Comparison of ENCODE assay signal across 17 cellular contexts in the genomic region with DNA sequence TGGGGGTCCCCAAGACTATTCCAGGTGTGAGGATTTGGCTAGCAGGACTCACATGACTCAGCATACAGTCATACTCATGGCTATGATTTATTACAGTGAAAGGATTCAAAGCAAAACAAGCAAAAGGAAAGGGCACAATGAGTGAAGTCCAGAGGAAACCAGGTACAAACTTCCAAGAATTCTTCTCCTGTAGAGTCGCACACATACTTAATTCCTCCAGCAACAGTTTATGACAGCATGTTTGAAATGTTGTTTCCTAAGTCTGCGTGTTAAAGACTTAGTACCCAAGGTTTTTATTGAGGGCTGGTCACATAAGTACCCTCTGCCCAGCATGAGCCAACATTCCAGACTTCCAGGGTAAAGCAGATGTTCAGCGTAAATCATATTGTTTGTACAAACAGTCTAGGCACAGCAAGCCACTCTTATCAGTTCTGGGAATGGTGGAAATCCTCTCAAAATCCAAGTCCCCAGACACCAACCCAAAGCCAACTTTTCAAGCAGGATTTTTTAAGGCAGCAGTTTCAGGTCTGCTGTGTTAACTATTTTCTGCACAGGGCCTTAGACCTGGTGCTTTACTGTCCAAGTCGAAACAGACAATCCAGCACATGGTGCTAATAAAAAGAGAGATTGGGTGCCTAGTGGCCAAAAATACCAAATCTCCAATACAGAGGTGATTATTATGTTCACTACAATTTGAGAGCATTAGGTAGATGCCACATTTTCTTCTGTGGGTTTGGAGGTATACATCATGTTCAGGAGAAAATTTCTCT. TPM values are rescaled to one million over a fixed set of nuclear protein-coding genes. Genes with fewer than 3 reads are reported as not detected.
DNase-seq lines count a peak whose midpoint lies in the region; ATAC-seq, FAIRE-seq and TF ChIP-seq lines count a peak whose summit lies in the region.
"Had no signal": no experiment of that assay in that cellular context is flagged by ENCODE, and none has a peak within 500 bp of the region (broad histone marks: within the 10 kb centered on the region; RNA-seq: fewer than 3 reads in every experiment).

No MANE protein-coding gene starts in this region.

- CTCF ChIA-PET in HEK293 (lab: Yijun Ruan, JAX) (interaction anchor here (1.1 to 4.1 kb wide), 2 partner anchors 12 to 13 kb away, joined by 4 to 46 read pairs; no protein-coding TSS in a partner anchor), Panc1 (lab: Charles Lee) (no interaction called here), endothelial cell of umbilical vein (lab: Charles Lee) (interaction anchor here (0.6 to 1.0 kb wide), 2 partner anchors 55 to 99 kb away, joined by 3 read pairs; no protein-coding TSS in a partner anchor)

- H3K4me1 Mint-ChIP-seq in osteocyte (ENCODE audit: unreplicated experiment) = peaks cover 23% of the 10 kb centered on the region
- H3K4me1 Mint-ChIP-seq: brain, endodermal cell had no signal

- H3K27me3 ChIP-seq in Panc1 (ENCODE audit: control insufficient read depth, insufficient read depth, low read length) (no peaks in the 10 kb centered on the region), endothelial cell of umbilical vein (ENCODE audit: control insufficient read depth in 2 of 2, insufficient read depth in 2 of 2, low read length in 2 of 2) (no peaks in the 10 kb centered on the region)
- H3K27me3 ChIP-seq: left lung, neural progenitor cell had no signal

- H3K9me3 ChIP-seq in HEK293 (ENCODE audit: control insufficient read depth, insufficient read depth, low read depth, low read length) (no peaks in the 10 kb centered on the region), Panc1 (ENCODE audit: control insufficient read depth, insufficient read depth, low read depth, low read length) (no peaks in the 10 kb centered on the region), endothelial cell of umbilical vein (replicated peaks; ENCODE audit: control insufficient read depth, insufficient read depth, low read length) (no peaks in the 10 kb centered on the region)

- H3K36me3 Mint-ChIP-seq in osteocyte (ENCODE audit: unreplicated experiment) = peaks cover 4% of the 10 kb centered on the region
- H3K36me3 Mint-ChIP-seq: brain, neural progenitor cell had no signal

- in situ Hi-C loops in Panc1 (cut with HindIII; ENCODE audit: low pct_unique_long_range_greater_than_20kb, low sequenced_read_pairs) = no loop called here

- H3K79me2 ChIP-seq in endothelial cell of umbilical vein (ENCODE audit: control insufficient read depth, insufficient read depth, low read length) = no peaks in the 10 kb centered on the region

- peak overlapping the region; percentile 64 for H3K4me2 ChIP-seq in endothelial cell of umbilical vein (ENCODE audit: insufficient read depth, low read length)
- H3K4me2 ChIP-seq: neural progenitor cell had no signal

- ATAC-seq in Panc1 (peak; percentile 88), GM18511 (IDR thresholded peaks at IDR 0.05; ENCODE audit: unreplicated experiment) (no peak), HG03432 (IDR thresholded peaks at IDR 0.05; ENCODE audit: unreplicated experiment) (no peak)
- ATAC-seq: left lung had no signal

- peak overlapping the region; percentile 59 for H2AFZ ChIP-seq in endothelial cell of umbilical vein (ENCODE audit: low read depth, low read length)
- H2AFZ ChIP-seq: neural progenitor cell had no signal

- no peaks in the 10 kb centered on the region; the same call in 1 of the 2 replicates for H3K4me1 ChIP-seq in HEK293 (ENCODE audit: control insufficient read depth, insufficient read depth, low read length)
- peaks cover 5% of the 10 kb centered on the region for H3K4me1 ChIP-seq in Panc1 (ENCODE audit: control insufficient read depth, insufficient read depth, low read length)
- H3K4me1 ChIP-seq in endothelial cell of umbilical vein (ENCODE audit: control insufficient read depth, extremely low read depth, insufficient read depth, low read length) = peaks cover 17% of the 10 kb centered on the region
- H3K4me1 ChIP-seq: left lung, neural progenitor cell had no signal

- H3K4me3 ChIP-seq in HEK293 (ENCODE audit: low read depth, low read length) = no peak overlapping the region
- H3K4me3 ChIP-seq in Panc1 (ENCODE audit: low read depth in 2 of 2, low read length in 2 of 2) = no peak overlapping the region
- H3K4me3 ChIP-seq in endothelial cell of umbilical vein (replicated peaks in 1 of 3; ENCODE audit: insufficient read depth in 1 of 3, low read depth in 1 of 3, low read length in 3 of 3) = no peak overlapping the region
- H3K4me3 ChIP-seq: left lung, neural progenitor cell had no signal

- intact Hi-C loops in Panc1 (cut with micrococcal nuclease; ENCODE audit: unreplicated experiment) (no loop called here), endothelial cell of umbilical vein (cut with micrococcal nuclease) (loop anchor here (1.0 kb wide), 3 partner anchors 9 to 25 kb away; no protein-coding TSS in a partner anchor)

- peak overlapping the region; percentile 19 for H3K9ac ChIP-seq in endothelial cell of umbilical vein (replicated peaks; ENCODE audit: extremely low read depth, insufficient read depth, low read length)
- H3K9ac ChIP-seq: neural progenitor cell had no signal

- H3K9me3 Mint-ChIP-seq in osteocyte (ENCODE audit: unreplicated experiment) = peaks cover 11% of the 10 kb centered on the region
- H3K9me3 Mint-ChIP-seq: CD4-positive, alpha-beta T cell had no signal

- H3K27me3 Mint-ChIP-seq in osteocyte (ENCODE audit: unreplicated experiment) = no peaks in the 10 kb centered on the region

- no peaks in the 10 kb centered on the region for H4K20me1 ChIP-seq in endothelial cell of umbilical vein (replicated peaks; ENCODE audit: control insufficient read depth, extremely low read depth, insufficient read depth, low read length)

- H3K27ac Mint-ChIP-seq in osteocyte (ENCODE audit: unreplicated experiment) = peak overlapping the region; percentile 82
- H3K27ac Mint-ChIP-seq: brain; CD4-positive, alpha-beta T cell; endodermal cell; neural progenitor cell had no signal

- H3K27ac ChIP-seq in HEK293 (ENCODE audit: extremely low read depth, low read depth, low read length) (peak overlapping the region; percentile 2; the same call in 1 of the 2 replicates), Panc1 (ENCODE audit: low read length) (no peak overlapping the region), endothelial cell of umbilical vein (ENCODE audit: insufficient read depth, low read depth, low read length) (peak overlapping the region; percentile 79)
- H3K27ac ChIP-seq: left lung, neural progenitor cell, VCaP had no signal

- POLR2A ChIA-PET in HEK293 (lab: Yijun Ruan, JAX) (no interaction called here), Panc1 (lab: Charles Lee) (no interaction called here), endothelial cell of umbilical vein (lab: Charles Lee) (no interaction called here)

- DNase-seq in Panc1 (ENCODE audit: low read depth, low spot score) (no peak), endothelial cell of umbilical vein (ENCODE audit: low read depth, low spot score) (peak; percentile 87), osteocyte (ENCODE audit: extremely low spot score, unreplicated experiment) (no peak), SK-N-DZ (ENCODE audit: low spot score) (no peak), COLO829 (ENCODE audit: low spot score) (no peak)
- DNase-seq: activated effector memory CD4-positive, alpha-beta T cell treated with anti-CD3 and anti-CD28 coated beads, Interleukin-2, amount 50 U/mL, for 16 hours; CD4-positive, alpha-beta T cell; endodermal cell; left lung; NCI-H1105; NCI-H524 treated with DMSO at 0.1 percent for 48 hours had no signal

- peak; percentile 88 for FAIRE-seq in endothelial cell of umbilical vein (lab: Jason Lieb, UNC)

- H3K9me1 ChIP-seq in endothelial cell of umbilical vein (replicated peaks; ENCODE audit: control insufficient read depth, extremely low read depth, insufficient read depth, low read length) = no peaks in the 10 kb centered on the region

- H3K36me3 ChIP-seq in HEK293 (ENCODE audit: control insufficient read depth in 2 of 2, insufficient read depth in 1 of 2, low read length in 2 of 2) (no peaks in the 10 kb centered on the region), Panc1 (ENCODE audit: control insufficient read depth, insufficient read depth, low read length) (no peaks in the 10 kb centered on the region), endothelial cell of umbilical vein (ENCODE audit: control insufficient read depth in 2 of 2, extremely low read depth in 1 of 2, insufficient read depth in 2 of 2, low read length in 2 of 2) (no peaks in the 10 kb centered on the region)
- H3K36me3 ChIP-seq: left lung, neural progenitor cell had no signal

- dilution Hi-C loops in endothelial cell of umbilical vein (cut with MboI; ENCODE audit: extremely low pct_ligation_motif_present, low sequenced_read_pairs) = no loop called here

- TF ChIP-seq CTCF in HEK293 (tag by site-specific recombination; IDR thresholded peaks at IDR 0.05) (no peak), Panc1 (IDR thresholded peaks at IDR 0.05) (no peak), endothelial cell of umbilical vein (IDR thresholded peaks at IDR 0.05; ENCODE audit: extremely low read depth in 1 of 2, insufficient read depth in 1 of 2, low read depth in 1 of 2, low read length in 2 of 2) (no peak), osteocyte (IDR thresholded peaks at IDR 0.05) (no peak)

- peak overlapping the region; percentile 5 for H3K4me3 Mint-ChIP-seq in osteocyte (ENCODE audit: unreplicated experiment)
- H3K4me3 Mint-ChIP-seq: brain; CD4-positive, alpha-beta T cell; endodermal cell; neural progenitor cell had no signal

- no TSS peak for BruUV-seq in Panc1 (replicated peaks; lab: Mats Ljungman, UMichigan)
- TSS peak; percentile 86 for BruUV-seq in endothelial cell of umbilical vein (replicated peaks; lab: Mats Ljungman, UMichigan)

- no peak for TF ChIP-seq POLR2A in endothelial cell of umbilical vein (IDR thresholded peaks at IDR 0.05; ENCODE audit: low read depth, low read length)

TF ChIP-seq in HEK293, 187 proteins besides CTCF, POLR2A, EP300 and RAD21 (continues in another document):
- TF ChIP-seq ZNF843 (tag by site-specific recombination; IDR thresholded peaks at IDR 0.05) (peak; percentile 82), WT1 (tag by site-specific recombination; IDR thresholded peaks at IDR 0.05) (no peak)

RNA-seq across cellular contexts. Expression of gene RICTOR, which starts 18.6 kb away (rescaled TPM):
- total RNA-seq in Panc1 (2021; ENCODE audit: unreplicated experiment) (21.3 TPM), endothelial cell of umbilical vein (38.0 and 39.5 TPM in 2 replicates), osteocyte (31.2 and 32.9 TPM in 2 replicates)
- 3.2 TPM for polyA plus RNA-seq in Panc1 (2012; ENCODE audit: insufficient read length)
- 7.0 and 9.2 TPM in 2 replicates for polyA plus RNA-seq in endothelial cell of umbilical vein
- polyA plus RNA-seq in endothelial cell of umbilical vein (2011; cell fraction: cytosol; rRNA removed) = 2.8 and 2.9 TPM in 2 replicates
- 41.6 and 47.1 TPM in 2 replicates for polyA plus RNA-seq in endothelial cell of umbilical vein (2011; cell fraction: nucleus; rRNA removed)
- polyA plus RNA-seq in endothelial cell of umbilical vein (2012) = 7.2 and 10.1 TPM in 2 replicates
- 60.0 and 66.7 TPM in 2 replicates for polyA minus RNA-seq in endothelial cell of umbilical vein
- 27.1 TPM for polyA minus RNA-seq in endothelial cell of umbilical vein (2011; cell fraction: cytosol; rRNA and poly(A)+ RNA removed)
- polyA minus RNA-seq in endothelial cell of umbilical vein (2011; cell fraction: nucleus; rRNA and poly(A)+ RNA removed) = 112 and 187 TPM in 2 replicates
- 7.7 and 11.1 TPM in 2 replicates for polyA plus RNA-seq in SK-N-DZ (2014; cell fraction: cytosol; rRNA removed)
- polyA plus RNA-seq in SK-N-DZ (2014; cell fraction: nucleus; rRNA removed) = 26.5 and 32.9 TPM in 2 replicates
